ENCODE assay signal across 23 cellular contexts in genomic region chr21:38621132-38621531, GRCh38.
DNase-seq lines count a peak whose midpoint lies in the region; ATAC-seq, FAIRE-seq and TF ChIP-seq lines count a peak whose summit lies in the region.
"Had no signal": no experiment of that assay in that cellular context is flagged by ENCODE, and none has a peak within 500 bp of the region (broad histone marks: within the 10 kb centered on the region; RNA-seq: fewer than 3 reads in every experiment).

No MANE protein-coding gene starts in this region.

- no peak for FAIRE-seq in H1 (lab: Jason Lieb, UNC)
- FAIRE-seq: A549, G401.6, GM19239 had no signal

- H3K36me3 ChIP-seq in GM06990 (ENCODE audit: control insufficient read depth, insufficient read depth, low read length) (no peaks in the 10 kb centered on the region), HCT116 (ENCODE audit: control insufficient read depth in 1 of 2, insufficient read depth in 2 of 2, low read length in 2 of 2) (no peaks in the 10 kb centered on the region), OCI-LY3 (replicated peaks; ENCODE audit: low read depth, low read length) (no peaks in the 10 kb centered on the region), H1 (ENCODE audit: control insufficient read depth in 2 of 4, insufficient read depth in 4 of 4, low read length in 3 of 4) (no peaks in the 10 kb centered on the region; a peak in 1 of 8 replicates)
- H3K36me3 ChIP-seq: heart left ventricle had no signal

- BruUV-seq in HCT116 (replicated peaks; lab: Mats Ljungman, UMichigan) = no TSS peak

- no peak overlapping the region for H4K8ac ChIP-seq in H1 (ENCODE audit: extremely low read depth, insufficient read depth, low read length)

- H3K18ac ChIP-seq in H1 (ENCODE audit: extremely low read depth, low read length) = no peak overlapping the region

- H2AK5ac ChIP-seq in H1 (ENCODE audit: low read depth, low read length) = no peak overlapping the region

- no peak overlapping the region for H3K23ac ChIP-seq in H1 (ENCODE audit: insufficient read length)

- no peaks in the 10 kb centered on the region for H3K9me3 ChIP-seq in HCT116 (ENCODE audit: control insufficient read depth in 1 of 2, insufficient read depth in 1 of 2, low read depth in 1 of 2, low read length in 2 of 2)
- H3K9me3 ChIP-seq in OCI-LY3 (ENCODE audit: insufficient read depth, low read length) = no peaks in the 10 kb centered on the region
- H3K9me3 ChIP-seq in H1 (ENCODE audit: insufficient read depth in 2 of 2, low read depth in 1 of 2, low read length in 1 of 2) = no peaks in the 10 kb centered on the region
- H3K9me3 ChIP-seq: A549, heart left ventricle had no signal

- TF ChIP-seq POLR2A in HCT116 (IDR thresholded peaks at IDR 0.05; ENCODE audit: borderline replicate concordance, extremely low read depth, insufficient read depth, insufficient read length) = no peak
- TF ChIP-seq POLR2A in H1 (IDR thresholded peaks at IDR 0.05; ENCODE audit: control extremely low read depth in 1 of 2, low read depth in 2 of 2, low read length in 2 of 2) = no peak

- no peak for TF ChIP-seq EP300 in H1 (IDR thresholded peaks at IDR 0.05; ENCODE audit: borderline replicate concordance in 1 of 2, low read depth in 2 of 2, low read length in 2 of 2)

- POLR2A ChIA-PET in HCT116 (lab: Charles Lee) (interaction anchor here (0.6 kb wide), 1 partner anchor 36 kb away, joined by 3 read pairs; no protein-coding TSS in a partner anchor), H1 (lab: Charles Lee; ENCODE audit: partially characterized antibody) (no interaction called here)

- no peak overlapping the region for H2BK5ac ChIP-seq in H1 (ENCODE audit: low read depth, low read length)

- no peak overlapping the region for H2BK120ac ChIP-seq in H1 (replicated peaks; ENCODE audit: low read depth, low read length)

- no peaks in the 10 kb centered on the region for H4K20me1 ChIP-seq in HCT116 (ENCODE audit: insufficient read depth)
- no peaks in the 10 kb centered on the region for H4K20me1 ChIP-seq in OCI-LY3 (ENCODE audit: insufficient read depth, low read length)
- peaks cover 0 to 10% of the 10 kb centered on the region in 2 experiments for H4K20me1 ChIP-seq in H1 (replicated peaks in 1 of 2; ENCODE audit: control insufficient read depth in 1 of 2, insufficient read depth in 2 of 2, low read length in 2 of 2)

- RAD21 ChIA-PET in HCT116 (lab: Charles Lee; ENCODE audit: low non-redundant PET in 1 of 2, low total read pairs in 2 of 2, uncharacterized antibody in 2 of 2, unreplicated experiment in 2 of 2) = interaction anchor here in 1 of 2 experiments (1.0 kb wide), 1 partner anchor 518 kb away, joined by 3 read pairs; no protein-coding TSS in a partner anchor

- H2BK12ac ChIP-seq in H1 (ENCODE audit: low read depth, low read length) = no peak overlapping the region

- H2AFZ ChIP-seq in HCT116 (ENCODE audit: low read depth, low read length, poor library complexity, severe bottlenecking) = no peak overlapping the region
- no peak overlapping the region for H2AFZ ChIP-seq in OCI-LY3 (ENCODE audit: low read depth, low read length)
- H2AFZ ChIP-seq in H1 (ENCODE audit: low read length) = 0 out of 2 replicates have a peak overlapping the region, but pooled peaks have one; percentile 48

- intact Hi-C loops in HCT116 (cut with micrococcal nuclease) = loop anchor here (5.0 kb wide), 1 partner anchor 91 kb away; no protein-coding TSS in a partner anchor

- H3K4me2 ChIP-seq in HCT116 (ENCODE audit: low read length) (no peak overlapping the region), OCI-LY3 (ENCODE audit: low read length) (0 out of 2 replicates have a peak overlapping the region, but pooled peaks have one; percentile 12), H1 (ENCODE audit: insufficient read depth in 1 of 2, low read depth in 2 of 2, low read length in 2 of 2) (no peak overlapping the region)
- H3K4me2 ChIP-seq: A549 had no signal

- no peak overlapping the region for H3K4me3 ChIP-seq in GM06990 (replicated peaks; ENCODE audit: low read depth, low read length)
- H3K4me3 ChIP-seq in HCT116 (replicated peaks in 1 of 2; ENCODE audit: low read depth in 1 of 2, low read length in 2 of 2) = no peak overlapping the region
- H3K4me3 ChIP-seq in OCI-LY3 (ENCODE audit: low read length) = no peak overlapping the region
- no peak overlapping the region for H3K4me3 ChIP-seq in H1 (ENCODE audit: extremely low read depth in 1 of 4, insufficient read depth in 2 of 4, low read depth in 3 of 4, low read length in 4 of 4)
- H3K4me3 ChIP-seq: A549, heart left ventricle had no signal

- H3K4ac ChIP-seq in H1 (replicated peaks; ENCODE audit: insufficient read length, low read depth, low read length) = no peak overlapping the region

- no peaks in the 10 kb centered on the region for H3K79me1 ChIP-seq in H1 (ENCODE audit: low read depth, low read length)

- no peak overlapping the region for H3K56ac ChIP-seq in H1 (replicated peaks; ENCODE audit: insufficient read length, low read depth, low read length)

- H3K27me3 Mint-ChIP-seq in T-helper 2 cell treated with Interferon-gamma antibody and Interleukin-4, amounts not matched to agents 5 μg/mL and 100 μg/mL, for 36 hours (ENCODE audit: low read depth) = no peaks in the 10 kb centered on the region
- H3K27me3 Mint-ChIP-seq in stimulated activated memory B cell treated with anti-CD40 and anti-IgM and Interleukin-4, amounts not matched to agents 10 μg/mL and 1 μg/mL and 100 μg/mL, for 72 hours = no peaks in the 10 kb centered on the region
- H3K27me3 Mint-ChIP-seq: central memory CD8-positive, alpha-beta T cell had no signal

- no peaks in the 10 kb centered on the region for H3K79me2 ChIP-seq in HCT116 (ENCODE audit: insufficient read depth, low read length)
- no peaks in the 10 kb centered on the region for H3K79me2 ChIP-seq in OCI-LY3 (ENCODE audit: low read length)
- H3K79me2 ChIP-seq in H1 (ENCODE audit: control insufficient read depth in 1 of 2, insufficient read depth in 2 of 2, low read length in 2 of 2) = peaks cover 0 to 4% of the 10 kb centered on the region in 2 experiments; a peak in 2 of 4 replicates

- H3K36me3 Mint-ChIP-seq in T-helper 2 cell treated with Interferon-gamma antibody and Interleukin-4, amounts not matched to agents 5 μg/mL and 100 μg/mL, for 36 hours (ENCODE audit: low read depth) = no peaks in the 10 kb centered on the region
- H3K36me3 Mint-ChIP-seq in stimulated activated memory B cell treated with anti-CD40 and anti-IgM and Interleukin-4, amounts not matched to agents 10 μg/mL and 1 μg/mL and 100 μg/mL, for 72 hours = no peaks in the 10 kb centered on the region
- H3K36me3 Mint-ChIP-seq: CD8-positive, alpha-beta T cell had no signal

- no peak overlapping the region for H3K14ac ChIP-seq in H1 (ENCODE audit: insufficient read length)

- no peaks in the 10 kb centered on the region for H3K4me1 ChIP-seq in HCT116 (ENCODE audit: control insufficient read depth in 1 of 2, insufficient read depth in 2 of 2, low read length in 2 of 2)
- H3K4me1 ChIP-seq in OCI-LY3 (ENCODE audit: low read length) = no peaks in the 10 kb centered on the region
- H3K4me1 ChIP-seq in H1 (replicated peaks in 1 of 4; ENCODE audit: control insufficient read depth in 3 of 4, insufficient read depth in 4 of 4, low read length in 3 of 4) = no peaks in the 10 kb centered on the region; a peak in 1 of 7 replicates
- H3K4me1 ChIP-seq: A549 had no signal

- H2BK15ac ChIP-seq in H1 (ENCODE audit: low read length) = no peak overlapping the region

- WGBS in H1 (ENCODE audit: extremely low coverage in 1 of 2, insufficient coverage in 1 of 2, insufficient read length in 1 of 2, insufficient replicate concordance in 2 of 2, low coverage in 1 of 2, low lambda C conversion rate in 2 of 2, missing lambda C conversion rate in 1 of 2), 2 experiments = 97% methylated on average over 3 of the region's 3 CpGs; no CpG with 5 or more reads in 1 of the 2 experiments

- H3K27ac Mint-ChIP-seq in T-helper 2 cell treated with Interferon-gamma antibody and Interleukin-4, amounts not matched to agents 5 μg/mL and 100 μg/mL, for 36 hours = no peak overlapping the region
- H3K27ac Mint-ChIP-seq in stimulated activated memory B cell treated with anti-CD40 and anti-IgM and Interleukin-4, amounts not matched to agents 10 μg/mL and 1 μg/mL and 100 μg/mL, for 72 hours = no peak overlapping the region
- H3K27ac Mint-ChIP-seq: activated CD8-positive, alpha-beta T cell treated with anti-CD3 and anti-CD28 coated beads, Interleukin-2, amount 10 ng/mL, durations not matched to agents 7 days and 5 days; CD8-positive, alpha-beta T cell; HFFc6 had no signal

- TF ChIP-seq CTCF in GM06990 (IDR thresholded peaks at IDR 0.05; ENCODE audit: insufficient read depth, low read length, poor library complexity, severe bottlenecking) (peak; percentile 24), HCT116 (IDR thresholded peaks at IDR 0.05 in 2 of 3, conservative IDR thresholded peaks at IDR 0.05 in 1 of 3; ENCODE audit: borderline replicate concordance in 1 of 3, insufficient read depth in 1 of 3, low read depth in 2 of 3, low read length in 2 of 3) (0 out of 6 replicates have a peak, but pooled peaks of 1 of the 3 experiments have one; percentile 6), OCI-LY3 (IDR thresholded peaks at IDR 0.05; ENCODE audit: low read depth, low read length) (no peak; the same call in 1 of the 2 replicates), H1 (IDR thresholded peaks at IDR 0.05; ENCODE audit: control extremely low read depth in 1 of 3, insufficient read depth in 1 of 3, low read depth in 1 of 3, low read length in 3 of 3) (peak in 1 of 3 experiments; percentile 28; a peak in 2 of 4 replicates)

- H3K23me2 ChIP-seq in H1 (ENCODE audit: low read depth, low read length) = peaks cover 11% of the 10 kb centered on the region; the same call in 1 of the 2 replicates

- H3K9me3 Mint-ChIP-seq in T-helper 2 cell treated with Interferon-gamma antibody and Interleukin-4, amounts not matched to agents 5 μg/mL and 100 μg/mL, for 36 hours = no peaks in the 10 kb centered on the region
- H3K9me3 Mint-ChIP-seq in stimulated activated memory B cell treated with anti-CD40 and anti-IgM and Interleukin-4, amounts not matched to agents 10 μg/mL and 1 μg/mL and 100 μg/mL, for 72 hours = peaks cover under 1% of the 10 kb centered on the region
- H3K9me3 Mint-ChIP-seq: CD8-positive, alpha-beta T cell; central memory CD8-positive, alpha-beta T cell; HFFc6 had no signal

- H2BK20ac ChIP-seq in H1 (ENCODE audit: low read length) = no peak overlapping the region

- TF ChIP-seq RAD21 in HCT116 (IDR thresholded peaks at IDR 0.05; ENCODE audit: low read depth) (peak; percentile 39), H1 (IDR thresholded peaks at IDR 0.05 in 1 of 2, conservative IDR thresholded peaks at IDR 0.05 in 1 of 2; ENCODE audit: low read depth in 2 of 2, low read length in 2 of 2) (peak; percentile 19 to 43)

- H3K9ac ChIP-seq in HCT116 (ENCODE audit: low read length) (no peak overlapping the region), OCI-LY3 (ENCODE audit: low read length) (no peak overlapping the region), H1 (replicated peaks in 1 of 4; ENCODE audit: extremely low read depth in 1 of 4, low read depth in 3 of 4, low read length in 3 of 4) (no peak overlapping the region)

- H4K91ac ChIP-seq in H1 (replicated peaks; ENCODE audit: insufficient read length, low read length) = no peak overlapping the region

- H3K9me2 ChIP-seq in HCT116 (ENCODE audit: insufficient read depth) = no peaks in the 10 kb centered on the region

- no peaks in the 10 kb centered on the region for H3K4me1 Mint-ChIP-seq in T-helper 2 cell treated with Interferon-gamma antibody and Interleukin-4, amounts not matched to agents 5 μg/mL and 100 μg/mL, for 36 hours (ENCODE audit: low read depth)
- H3K4me1 Mint-ChIP-seq in stimulated activated memory B cell treated with anti-CD40 and anti-IgM and Interleukin-4, amounts not matched to agents 10 μg/mL and 1 μg/mL and 100 μg/mL, for 72 hours = no peaks in the 10 kb centered on the region
- H3K4me1 Mint-ChIP-seq: central memory CD8-positive, alpha-beta T cell had no signal

- H3K27me3 ChIP-seq in GM06990 (replicated peaks; ENCODE audit: control insufficient read depth, insufficient read depth, low read length) (no peaks in the 10 kb centered on the region), HCT116 (ENCODE audit: insufficient read depth, low read length) (no peaks in the 10 kb centered on the region), OCI-LY3 (ENCODE audit: low read depth, low read length) (no peaks in the 10 kb centered on the region), H1 (replicated peaks in 1 of 4; ENCODE audit: control insufficient read depth in 3 of 4, extremely low read depth in 1 of 4, insufficient read depth in 3 of 4, low read length in 3 of 4) (no peaks in the 10 kb centered on the region)
- H3K27me3 ChIP-seq: heart left ventricle had no signal

- DNase-seq in GM06990 (ENCODE audit: extremely low read depth, insufficient read length) = no peak
- no peak for DNase-seq in HCT116 (ENCODE audit: low read depth, low spot score)
- no peak for DNase-seq in H1 (ENCODE audit: low read depth in 1 of 2, low spot score in 2 of 2)
- no peak for DNase-seq in T-helper 2 cell treated with Interferon-gamma antibody and Interleukin-4, amounts not matched to agents 5 μg/mL and 100 μg/mL, for 36 hours (ENCODE audit: low spot score)
- no peak for DNase-seq in T-helper 1 cell
- DNase-seq: activated CD4-positive, CD25-positive, alpha-beta regulatory T cell treated with anti-CD3 and anti-CD28 coated beads, Interleukin-2, amount 50 U/mL, for 72 hours; activated CD8-positive, alpha-beta T cell treated with anti-CD3 and anti-CD28 coated beads, Interleukin-2, amount 10 ng/mL, durations not matched to agents 7 days and 5 days; activated gamma-delta T cell; activated T-cell treated with anti-CD3 and anti-CD28 coated beads for 4 hours; CD8-positive, alpha-beta T cell; heart left ventricle; HFFc6; NCI-H187; NCI-H526; Right ventricle myocardium superior had no signal

- no peak overlapping the region for H4K5ac ChIP-seq in H1 (ENCODE audit: insufficient read length, low read depth, low read length)

- peak; percentile 53; the same call in 1 of the 2 replicates for ATAC-seq in HCT116
- ATAC-seq in stimulated activated memory B cell treated with anti-CD40 and anti-IgM and Interleukin-4, amounts not matched to agents 10 μg/mL and 1 μg/mL and 100 μg/mL, for 72 hours = no peak
- no peak for ATAC-seq in GM21447 (IDR thresholded peaks at IDR 0.05; ENCODE audit: unreplicated experiment)
- ATAC-seq: A549; activated CD8-positive, alpha-beta T cell treated with anti-CD3 and anti-CD28 coated beads, Interleukin-2, amount 10 ng/mL, durations not matched to agents 7 days and 5 days; CD8-positive, alpha-beta T cell; heart left ventricle had no signal

- no peak overlapping the region for H3K27ac ChIP-seq in HCT116 (ENCODE audit: low read depth, low read length)
- H3K27ac ChIP-seq in OCI-LY3 (ENCODE audit: low read length) = no peak overlapping the region
- no peak overlapping the region for H3K27ac ChIP-seq in H1 (ENCODE audit: low read depth, low read length)
- H3K27ac ChIP-seq: A549, epithelial cell of prostate, heart left ventricle had no signal

- H3K4me3 Mint-ChIP-seq in T-helper 2 cell treated with Interferon-gamma antibody and Interleukin-4, amounts not matched to agents 5 μg/mL and 100 μg/mL, for 36 hours = no peak overlapping the region
- H3K4me3 Mint-ChIP-seq in stimulated activated memory B cell treated with anti-CD40 and anti-IgM and Interleukin-4, amounts not matched to agents 10 μg/mL and 1 μg/mL and 100 μg/mL, for 72 hours = no peak overlapping the region
- H3K4me3 Mint-ChIP-seq: activated CD8-positive, alpha-beta T cell treated with anti-CD3 and anti-CD28 coated beads, Interleukin-2, amount 10 ng/mL, durations not matched to agents 7 days and 5 days; CD8-positive, alpha-beta T cell; central memory CD8-positive, alpha-beta T cell; HFFc6 had no signal

- CTCF ChIA-PET in HCT116 (lab: Charles Lee) (interaction anchor here (0.9 kb wide), 1 partner anchor 91 kb away, joined by 5 read pairs; no protein-coding TSS in a partner anchor), H1 (lab: Charles Lee; ENCODE audit: partially characterized antibody) (interaction anchor here (0.7 to 1.0 kb wide), 3 partner anchors 16 to 153 kb away, joined by 3 to 4 read pairs (median 3); no protein-coding TSS in a partner anchor)
